Comparison of ENCODE assay signal across 18 cellular contexts in genomic region chr6:105844275-105844848, GRCh38.
A peak's percentile ranks its signal among the peaks of the same experiment; 100 is the strongest.
DNase-seq lines count a peak whose midpoint lies in the region; ATAC-seq, FAIRE-seq and TF ChIP-seq lines count a peak whose summit lies in the region.
"Had no signal": no experiment of that assay in that cellular context is flagged by ENCODE, and none has a peak within 500 bp of the region (broad histone marks: within the 10 kb centered on the region; RNA-seq: fewer than 3 reads in every experiment).

No MANE protein-coding gene starts in this region.

- H3K27ac ChIP-seq in right atrium auricular region (no peak overlapping the region), H1 (ENCODE audit: low read depth, low read length) (no peak overlapping the region), uterus (no peak overlapping the region)
- H3K27ac ChIP-seq: ascending aorta, gastroesophageal sphincter had no signal

- H3K18ac ChIP-seq in H1 (ENCODE audit: extremely low read depth, low read length), result no peak overlapping the region

- no peak overlapping the region for H3K4me3 ChIP-seq in right atrium auricular region
- no peak overlapping the region for H3K4me3 ChIP-seq in H1 (ENCODE audit: extremely low read depth in 1 of 4, insufficient read depth in 2 of 4, low read depth in 3 of 4, low read length in 4 of 4)
- H3K4me3 ChIP-seq in uterus, result no peak overlapping the region
- H3K4me3 ChIP-seq: ascending aorta, gastroesophageal sphincter had no signal

- no peak overlapping the region for H2BK120ac ChIP-seq in H1 (replicated peaks; ENCODE audit: low read depth, low read length)

- H3K79me1 ChIP-seq in H1 (ENCODE audit: low read depth, low read length), result no peaks in the 10 kb centered on the region

- DNase-seq in Right ventricle myocardium inferior (ENCODE audit: missing footprints), result peak; percentile 76
- no peak for DNase-seq in right atrium auricular region (ENCODE audit: low spot score)
- no peak for DNase-seq in H1 (ENCODE audit: low read depth in 1 of 2, low spot score in 2 of 2)
- peak; percentile 28 for DNase-seq in iPS-NIHi7 (ENCODE audit: extremely low spot score)
- DNase-seq in uterus, result peak; percentile 42 to 44
- DNase-seq in stimulated activated naive CD4-positive, alpha-beta T cell (lab: John Stamatoyannopoulos, UW), result no peak
- no peak for DNase-seq in activated CD8-positive, alpha-beta memory T cell treated with anti-CD3 and anti-CD28 coated beads for 24 hours
- no peak for DNase-seq in NCI-H774 (lab: John Stamatoyannopoulos, UW)
- DNase-seq: activated CD4-positive, alpha-beta T cell treated with anti-CD3 and anti-CD28 coated beads for 1 hour; activated CD8-positive, alpha-beta memory T cell treated with anti-CD3 and anti-CD28 coated beads, Interleukin-2, amount 50 U/mL, for 4 hours; CD8-positive, alpha-beta T cell; DMS79; immature natural killer cell; NCI-H1417 treated with DMSO at 0.1 percent for 48 hours; nephron progenitor cell; retina had no signal

- H3K4me1 ChIP-seq in right atrium auricular region (peaks cover 0 to 8% of the 10 kb centered on the region in 2 donors), H1 (replicated peaks in 1 of 4; ENCODE audit: control insufficient read depth in 3 of 4, insufficient read depth in 4 of 4, low read length in 3 of 4) (no peaks in the 10 kb centered on the region; a peak in 1 of 7 replicates), uterus (no peaks in the 10 kb centered on the region)

- H3K9me3 ChIP-seq in right atrium auricular region (no peaks in the 10 kb centered on the region), H1 (ENCODE audit: insufficient read depth in 2 of 2, low read depth in 1 of 2, low read length in 1 of 2) (no peaks in the 10 kb centered on the region), uterus (no peaks in the 10 kb centered on the region)
- H3K9me3 ChIP-seq: ascending aorta, gastroesophageal sphincter had no signal

- no peak for TF ChIP-seq POLR2A in H1 (IDR thresholded peaks at IDR 0.05; ENCODE audit: control extremely low read depth in 1 of 2, low read depth in 2 of 2, low read length in 2 of 2)
- no peak for TF ChIP-seq POLR2A in uterus (IDR thresholded peaks at IDR 0.05)

- H3K9ac ChIP-seq in H1 (replicated peaks in 1 of 4; ENCODE audit: extremely low read depth in 1 of 4, low read depth in 3 of 4, low read length in 3 of 4), result no peak overlapping the region

- H2AK5ac ChIP-seq in H1 (ENCODE audit: low read depth, low read length), result no peak overlapping the region

- peak overlapping the region in 1 of 2 experiments; percentile 8; a peak in 1 of 4 replicates for H3K4me2 ChIP-seq in H1 (ENCODE audit: insufficient read depth in 1 of 2, low read depth in 2 of 2, low read length in 2 of 2)

- H4K8ac ChIP-seq in H1 (ENCODE audit: extremely low read depth, insufficient read depth, low read length), result no peak overlapping the region

- intact Hi-C loops in Right ventricle myocardium inferior (cut with DNase I), result no loop called here
- intact Hi-C loops in uterus (cut with DNase I; ENCODE audit: low total_unique reads), result no loop called here

- FAIRE-seq in H1 (lab: Jason Lieb, UNC), result no peak

- H3K27me3 ChIP-seq in right atrium auricular region (no peaks in the 10 kb centered on the region), H1 (replicated peaks in 1 of 4; ENCODE audit: control insufficient read depth in 3 of 4, extremely low read depth in 1 of 4, insufficient read depth in 3 of 4, low read length in 3 of 4) (no peaks in the 10 kb centered on the region), uterus (no peaks in the 10 kb centered on the region)
- H3K27me3 ChIP-seq: ascending aorta, gastroesophageal sphincter had no signal

- H2BK20ac ChIP-seq in H1 (ENCODE audit: low read length), result no peak overlapping the region

- ATAC-seq in Right ventricle myocardium inferior, result peak; percentile 64
- ATAC-seq: CD8-positive, alpha-beta T cell; gastroesophageal sphincter had no signal

- no peak overlapping the region for H2BK12ac ChIP-seq in H1 (ENCODE audit: low read depth, low read length)

- H2BK15ac ChIP-seq in H1 (ENCODE audit: low read length), result no peak overlapping the region

- no peak overlapping the region for H3K56ac ChIP-seq in H1 (replicated peaks; ENCODE audit: insufficient read length, low read depth, low read length)

- no peak overlapping the region for H3K14ac ChIP-seq in H1 (ENCODE audit: insufficient read length)

- TF ChIP-seq EP300 in H1 (IDR thresholded peaks at IDR 0.05; ENCODE audit: borderline replicate concordance in 1 of 2, low read depth in 2 of 2, low read length in 2 of 2), result no peak

- no peak overlapping the region for H4K5ac ChIP-seq in H1 (ENCODE audit: insufficient read length, low read depth, low read length)

- no peaks in the 10 kb centered on the region for H4K20me1 ChIP-seq in H1 (replicated peaks in 1 of 2; ENCODE audit: control insufficient read depth in 1 of 2, insufficient read depth in 2 of 2, low read length in 2 of 2)

- H3K36me3 ChIP-seq in right atrium auricular region (no peaks in the 10 kb centered on the region), H1 (ENCODE audit: control insufficient read depth in 2 of 4, insufficient read depth in 4 of 4, low read length in 3 of 4) (no peaks in the 10 kb centered on the region; a peak in 1 of 8 replicates), uterus (no peaks in the 10 kb centered on the region)
- H3K36me3 ChIP-seq: ascending aorta, gastroesophageal sphincter had no signal

- H3K4ac ChIP-seq in H1 (replicated peaks; ENCODE audit: insufficient read length, low read depth, low read length), result no peak overlapping the region

- POLR2A ChIA-PET in H1 (lab: Charles Lee; ENCODE audit: partially characterized antibody), result no interaction called here

- H3K23ac ChIP-seq in H1 (ENCODE audit: insufficient read length), result no peak overlapping the region

- CTCF ChIA-PET in H1 (lab: Charles Lee; ENCODE audit: partially characterized antibody), result interaction anchor here (1.3 to 2.6 kb wide), 4 partner anchors 9 to 379 kb away, joined by 3 to 14 read pairs (median 4); no protein-coding TSS in a partner anchor

- WGBS in H1 (ENCODE audit: extremely low coverage in 1 of 2, insufficient coverage in 1 of 2, insufficient read length in 1 of 2, insufficient replicate concordance in 2 of 2, low coverage in 1 of 2, low lambda C conversion rate in 2 of 2, missing lambda C conversion rate in 1 of 2), 2 experiments, result 80% methylated on average over 7 of the region's 7 CpGs; no CpG with 5 or more reads in 1 of the 2 experiments

- TF ChIP-seq CTCF in right atrium auricular region (IDR thresholded peaks at IDR 0.05) (no peak), H1 (IDR thresholded peaks at IDR 0.05; ENCODE audit: control extremely low read depth in 1 of 3, insufficient read depth in 1 of 3, low read depth in 1 of 3, low read length in 3 of 3) (no peak), uterus (IDR thresholded peaks at IDR 0.05) (no peak)

- H2AFZ ChIP-seq in H1 (ENCODE audit: low read length), result peak overlapping the region; percentile 73; the same call in 1 of the 2 replicates

- H4K91ac ChIP-seq in H1 (replicated peaks; ENCODE audit: insufficient read length, low read length), result no peak overlapping the region

- no peaks in the 10 kb centered on the region for H3K79me2 ChIP-seq in H1 (ENCODE audit: control insufficient read depth in 1 of 2, insufficient read depth in 2 of 2, low read length in 2 of 2)

- H3K23me2 ChIP-seq in H1 (ENCODE audit: low read depth, low read length), result no peaks in the 10 kb centered on the region; the same call in 1 of the 2 replicates

- TF ChIP-seq RAD21 in H1 (IDR thresholded peaks at IDR 0.05 in 1 of 2, conservative IDR thresholded peaks at IDR 0.05 in 1 of 2; ENCODE audit: low read depth in 2 of 2, low read length in 2 of 2), result no peak

- no peak overlapping the region for H2BK5ac ChIP-seq in H1 (ENCODE audit: low read depth, low read length)

TF ChIP-seq in H1, 55 proteins besides CTCF, POLR2A, EP300 and RAD21:
- TF ChIP-seq CEBPB (IDR thresholded peaks at IDR 0.05; ENCODE audit: low read depth, low read length), result peak; percentile 70
- no peak for TF ChIP-seq JUN (IDR thresholded peaks at IDR 0.05; ENCODE audit: low read depth, low read length)

Comparison
In these comparisons a context has a peak if more than half of its experiments do, and no peak if none do; other contexts are left out.
1. DNase-seq: peak in Right ventricle myocardium inferior (single experiment), iPS-NIHi7 (single experiment) and uterus (2 of 2); none in right atrium auricular region (single experiment), H1 (0 of 2), stimulated activated naive CD4-positive, alpha-beta T cell (0 of 6), activated CD8-positive, alpha-beta memory T cell treated with anti-CD3 and anti-CD28 coated beads for 24 hours (single experiment) and NCI-H774 (single experiment).